29 cellular contexts compared by ENCODE assay signal in genomic region chr2:72681016-72681995, GRCh38.
DNase-seq lines count a peak whose midpoint lies in the region; ATAC-seq, FAIRE-seq and TF ChIP-seq lines count a peak whose summit lies in the region.
"Had no signal": no experiment of that assay in that cellular context is flagged by ENCODE, and none has a peak within 500 bp of the region (broad histone marks: within the 10 kb centered on the region; RNA-seq: fewer than 3 reads in every experiment).

No MANE protein-coding gene starts in this region.

- H3K27ac ChIP-seq in foreskin keratinocyte, result no peak overlapping the region
- H3K27ac ChIP-seq in caudate nucleus (ENCODE audit: low read depth, low read length), result no peak overlapping the region
- H3K27ac ChIP-seq: neural progenitor cell, sigmoid colon, vagina had no signal

- FAIRE-seq in GM12891 (lab: Jason Lieb, UNC), result no peak
- FAIRE-seq: GM12892 had no signal

- peak; percentile 36 for ATAC-seq in Right ventricle myocardium superior (ENCODE audit: poor library complexity)
- no peak for ATAC-seq in left cardiac atrium
- peak; percentile 34 for ATAC-seq in foreskin keratinocyte
- ATAC-seq: CD8-positive, alpha-beta T cell; stimulated activated naive B cell treated with anti-CD40 and anti-IgM and Interleukin-4, amounts not matched to agents 10 μg/mL and 1 μg/mL and 100 μg/mL, for 72 hours had no signal

- peaks cover 16% of the 10 kb centered on the region for H3K4me1 ChIP-seq in foreskin keratinocyte

- no peaks in the 10 kb centered on the region for H3K27me3 ChIP-seq in foreskin keratinocyte
- H3K27me3 ChIP-seq: neural progenitor cell, sigmoid colon, vagina had no signal

- DNase-seq in Right ventricle myocardium superior (no peak), left cardiac atrium (no peak), amniotic epithelial cell (ENCODE audit: low read depth) (peak; percentile 34), foreskin keratinocyte (peak in 1 of 2 donors; percentile 15), renal cortical epithelial cell (ENCODE audit: low read depth) (peak; percentile 20), caudate nucleus (lab: John Stamatoyannopoulos, UW) (no peak), GM12891 (ENCODE audit: insufficient read length, low spot score) (no peak), NCI-H526 (lab: John Stamatoyannopoulos, UW) (no peak)
- DNase-seq: activated CD4-positive, alpha-beta T cell treated with anti-CD3 and anti-CD28 coated beads, Interleukin-2, amount 50 U/mL, for 4 hours; activated naive CD4-positive, alpha-beta T cell treated with anti-CD3 and anti-CD28 coated beads, Interleukin-2, amount 10 ng/mL, durations not matched to agents 7 days and 5 days; AML-193; amygdala; CD8-positive, alpha-beta T cell; cortex of kidney; EL; endodermal cell; H7; islet precursor cell; NCI-H1092 treated with DMSO at 0.1 percent for 48 hours; NCI-H187; NCI-H524 treated with DMSO at 0.1 percent for 48 hours; SIG-M5; sigmoid colon; stimulated activated CD4-positive, alpha-beta T cell treated with anti-CD3 and anti-CD28 coated beads, Interleukin-15, amount 100 ng/mL, for 24 hours; stimulated activated naive B cell treated with anti-CD40 and anti-IgM and Interleukin-4, amounts not matched to agents 10 μg/mL and 1 μg/mL and 100 μg/mL, for 72 hours; T-helper 1 cell had no signal

- no peak for TF ChIP-seq POLR2A in GM12891 (IDR thresholded peaks at IDR 0.05; ENCODE audit: low read depth, low read length)

- no peak for TF ChIP-seq CTCF in foreskin keratinocyte (conservative IDR thresholded peaks at IDR 0.05)

- intact Hi-C loops in Right ventricle myocardium superior (cut with DNase I) (no loop called here), left cardiac atrium (cut with DNase I) (no loop called here)

TF ChIP-seq in GM12891, 5 proteins besides CTCF, POLR2A, EP300 and RAD21:
- TF ChIP-seq SPI1 (IDR thresholded peaks at IDR 0.05; ENCODE audit: low read depth, low read length) (no peak), TAF1 (IDR thresholded peaks at IDR 0.05; ENCODE audit: low read depth, low read length) (no peak), POU2F2 (IDR thresholded peaks at IDR 0.05; ENCODE audit: low read depth, low read length) (no peak), POLR2AphosphoS5 (IDR thresholded peaks at IDR 0.05; ENCODE audit: low read depth, low read length) (no peak), PAX5 (IDR thresholded peaks at IDR 0.05; ENCODE audit: insufficient read depth, low read length, severe bottlenecking) (no peak)

Comparison
In these comparisons a context has a peak if more than half of its experiments do, and no peak if none do; other contexts are left out.
1. ATAC-seq: peak in Right ventricle myocardium superior (single experiment) and foreskin keratinocyte (single experiment); none in left cardiac atrium (0 of 2).
2. DNase-seq: peak in amniotic epithelial cell (single experiment) and renal cortical epithelial cell (single experiment); none in Right ventricle myocardium superior (single experiment), left cardiac atrium (single experiment), caudate nucleus (0 of 61), GM12891 (single experiment) and NCI-H526 (0 of 2).